ENCODE assay signal across 8 cellular contexts in genomic region chr18:74148543-74149070, GRCh38. TPM values are rescaled to one million over a fixed set of nuclear protein-coding genes. Genes with fewer than 3 reads are reported as not detected.
DNase-seq lines count a peak whose midpoint lies in the region; ATAC-seq and TF ChIP-seq lines count a peak whose summit lies in the region.

No MANE protein-coding gene starts in this region.

- peak overlapping the region; percentile 98 for H3K27ac Mint-ChIP-seq in activated CD4-positive, alpha-beta T cell treated with anti-CD3 and anti-CD28 coated beads for 36 hours

- intact Hi-C loops in activated CD4-positive, alpha-beta T cell treated with anti-CD3 and anti-CD28 coated beads for 36 hours (cut with DNase I, micrococcal nuclease) = loop anchor here (1.0 to 2.0 kb wide), 8 partner anchors 8 to 1062 kb away; partner anchors contain the start of genes CNDP2 (in 1 of the 2), TSHZ1 (in 1 of the 2) and ZNF407 (in 1 of the 2)
- intact Hi-C loops in lower lobe of right lung (cut with DNase I) = no loop called here

- H3K4me1 ChIP-seq in lower lobe of right lung = peaks cover 24% of the 10 kb centered on the region

- CTCF ChIA-PET in activated CD4-positive, alpha-beta T cell treated with anti-CD3 and anti-CD28 coated beads for 36 hours (lab: Charles Lee) = no interaction called here

- ATAC-seq in activated CD4-positive, alpha-beta T cell treated with anti-CD3 and anti-CD28 coated beads for 36 hours = peak; percentile 7
- ATAC-seq in HG03108 (IDR thresholded peaks at IDR 0.05; ENCODE audit: unreplicated experiment) (peak; percentile 8), lower lobe of right lung (no peak)

- peaks cover 11% of the 10 kb centered on the region for H3K36me3 ChIP-seq in lower lobe of right lung

- H3K27me3 ChIP-seq in lower lobe of right lung (ENCODE audit: low read depth) = no peaks in the 10 kb centered on the region

- H3K9me3 Mint-ChIP-seq in activated CD4-positive, alpha-beta T cell treated with anti-CD3 and anti-CD28 coated beads for 36 hours (ENCODE audit: low read depth) = no peaks in the 10 kb centered on the region

- peaks cover 25% of the 10 kb centered on the region for H3K36me3 Mint-ChIP-seq in activated CD4-positive, alpha-beta T cell treated with anti-CD3 and anti-CD28 coated beads for 36 hours (ENCODE audit: low read depth)

- H3K4me3 Mint-ChIP-seq in activated CD4-positive, alpha-beta T cell treated with anti-CD3 and anti-CD28 coated beads for 36 hours = peak overlapping the region; percentile 97

- no peak for DNase-seq in activated CD4-positive, alpha-beta T cell treated with anti-CD3 and anti-CD28 coated beads for 36 hours
- DNase-seq in activated CD4-positive, alpha-beta T cell treated with anti-CD3 and anti-CD28 coated beads for 1 hour = no peak
- no peak for DNase-seq in lower lobe of right lung
- DNase-seq in retina = no peak
- no peak for DNase-seq in SW480 (ENCODE audit: low spot score)
- no peak for DNase-seq in iPS-NIHi7 (ENCODE audit: extremely low spot score)

- peak overlapping the region; percentile 71 for H3K4me3 ChIP-seq in lower lobe of right lung

- no peak for TF ChIP-seq CTCF in lower lobe of right lung (IDR thresholded peaks at IDR 0.05)

- peaks cover 42% of the 10 kb centered on the region for H3K4me1 Mint-ChIP-seq in activated CD4-positive, alpha-beta T cell treated with anti-CD3 and anti-CD28 coated beads for 36 hours

- H3K9me3 ChIP-seq in lower lobe of right lung = no peaks in the 10 kb centered on the region

- H3K27me3 Mint-ChIP-seq in activated CD4-positive, alpha-beta T cell treated with anti-CD3 and anti-CD28 coated beads for 36 hours = no peaks in the 10 kb centered on the region

- H3K27ac ChIP-seq in angular gyrus (ENCODE audit: low read depth, low read length) = peak overlapping the region; percentile 88
- peak overlapping the region; percentile 93 for H3K27ac ChIP-seq in lower lobe of right lung

- POLR2A ChIA-PET in activated CD4-positive, alpha-beta T cell treated with anti-CD3 and anti-CD28 coated beads for 36 hours (lab: Charles Lee) = interaction anchor here (1.2 kb wide), 1 partner anchor 10 kb away, joined by 3 read pairs; no protein-coding TSS in a partner anchor

RNA-seq across cellular contexts. Expression of gene TIMM21, which starts 0.3 kb away (rescaled TPM):
- 10 to 100 TPM; 36.9 to 52.8 TPM for total RNA-seq in activated CD4-positive, alpha-beta T cell treated with anti-CD3 and anti-CD28 coated beads for 36 hours
- 21.6 TPM for total RNA-seq in lower lobe of right lung

RNA-seq across cellular contexts. Expression of gene FBXO15, which starts 1.0 kb away (rescaled TPM):
- 1 to 10 TPM; 1.4 to 1.6 TPM for total RNA-seq in activated CD4-positive, alpha-beta T cell treated with anti-CD3 and anti-CD28 coated beads for 36 hours
- 4.2 TPM for total RNA-seq in lower lobe of right lung

Comparison
In these comparisons a context has a peak if more than half of its experiments do, and no peak if none do; other contexts are left out.
1. ATAC-seq: peak in activated CD4-positive, alpha-beta T cell treated with anti-CD3 and anti-CD28 coated beads for 36 hours (single experiment) and HG03108 (single experiment); none in lower lobe of right lung (0 of 2).